8 cellular contexts compared by ENCODE assay signal in genomic region chr17:74210191-74211140, GRCh38. TPM values are rescaled to one million over a fixed set of nuclear protein-coding genes. Genes with fewer than 3 reads are reported as not detected.
DNase-seq lines count a peak whose midpoint lies in the region; ATAC-seq and TF ChIP-seq lines count a peak whose summit lies in the region.

No MANE protein-coding gene starts in this region.

- H3K4me3 ChIP-seq in mesenchymal stem cell (ENCODE audit: insufficient read depth in 1 of 2, low read depth in 1 of 2, low read length in 2 of 2) = no peak overlapping the region

- no peak overlapping the region for H3K14ac ChIP-seq in mesenchymal stem cell (ENCODE audit: low read length in 2 of 2)

- H2AFZ ChIP-seq in mesenchymal stem cell (ENCODE audit: low read depth, low read length) = no peak overlapping the region

- no peak overlapping the region for H4K8ac ChIP-seq in mesenchymal stem cell (ENCODE audit: low read length)

- no peak overlapping the region for H3K4ac ChIP-seq in mesenchymal stem cell (ENCODE audit: low read depth in 1 of 2, low read length in 2 of 2)

- H3K4me1 ChIP-seq in mesenchymal stem cell (ENCODE audit: control insufficient read depth, insufficient read depth, low read depth, low read length) = peaks cover 47% of the 10 kb centered on the region

- no peak overlapping the region for H3K18ac ChIP-seq in mesenchymal stem cell (ENCODE audit: low read depth in 1 of 2, low read length in 2 of 2)

- H4K91ac ChIP-seq in mesenchymal stem cell (ENCODE audit: low read length) = no peak overlapping the region

- H3K9me3 ChIP-seq in mesenchymal stem cell (ENCODE audit: control insufficient read depth, low read length) = no peaks in the 10 kb centered on the region

- DNase-seq in Ammon's horn (ENCODE audit: low spot score) (peak; percentile 87), NCI-H69 (lab: John Stamatoyannopoulos, UW) (peak; percentile 67), mesenchymal stem cell (peak; percentile 78)
- peak; percentile 40 to 73 for DNase-seq in activated CD8-positive, alpha-beta memory T cell treated with anti-CD3 and anti-CD28 coated beads for 1 hour (ENCODE audit: extremely low read depth in 1 of 2, low read depth in 1 of 2)
- DNase-seq in effector CD4-positive, alpha-beta T cell = peak; percentile 74
- DNase-seq in stimulated activated CD8-positive, alpha-beta memory T cell treated with anti-CD3 and anti-CD28 coated beads, Interleukin-15, amount 100 ng/mL, for 48 hours (ENCODE audit: low read depth in 2 of 2) = peak; percentile 52 to 58

- no peak for ATAC-seq in HG02763 (IDR thresholded peaks at IDR 0.05; ENCODE audit: unreplicated experiment)

- peak overlapping the region; percentile 91 for H3K9ac ChIP-seq in mesenchymal stem cell (ENCODE audit: low read length)

- 50% methylated on average over 17 of the region's 18 CpGs for WGBS in mesenchymal stem cell

- no peak overlapping the region for H3K4me2 ChIP-seq in mesenchymal stem cell (ENCODE audit: low read length, poor library complexity, severe bottlenecking)

- no peak overlapping the region for H2BK120ac ChIP-seq in mesenchymal stem cell (ENCODE audit: low read depth, low read length)

- no peak overlapping the region for H3K23ac ChIP-seq in mesenchymal stem cell (ENCODE audit: low read length in 2 of 2)

- H3K36me3 ChIP-seq in mesenchymal stem cell (ENCODE audit: control insufficient read depth in 1 of 2, insufficient read depth in 2 of 2, low read depth in 1 of 2, low read length in 2 of 2) = peaks cover 37 to 52% of the 10 kb centered on the region in 2 experiments

- peak; percentile 15 for TF ChIP-seq POLR2A in GM19193 (IDR thresholded peaks at IDR 0.05; ENCODE audit: extremely low read depth, insufficient read depth, insufficient read length)

- peak overlapping the region; percentile 10 for H2AK5ac ChIP-seq in mesenchymal stem cell (ENCODE audit: low read length, severe bottlenecking)

- H3K27me3 ChIP-seq in mesenchymal stem cell (ENCODE audit: control insufficient read depth in 1 of 2, insufficient read depth in 1 of 2, low read length in 2 of 2) = peaks cover 6 to 25% of the 10 kb centered on the region in 2 experiments

- no peak overlapping the region for H2BK5ac ChIP-seq in mesenchymal stem cell (ENCODE audit: low read depth, low read length, poor library complexity, severe bottlenecking)

- peaks cover 6% of the 10 kb centered on the region for H3K79me1 ChIP-seq in mesenchymal stem cell (replicated peaks; ENCODE audit: low read length, poor library complexity, severe bottlenecking)

- H2BK12ac ChIP-seq in mesenchymal stem cell (ENCODE audit: low read length in 2 of 2) = no peak overlapping the region

- peak overlapping the region; percentile 40 for H3K27ac ChIP-seq in mesenchymal stem cell (ENCODE audit: low read length, poor library complexity, severe bottlenecking)

- no peak overlapping the region for H2BK15ac ChIP-seq in mesenchymal stem cell (ENCODE audit: low read depth, poor library complexity, severe bottlenecking)

RNA-seq across cellular contexts. Expression of gene TTYH2, which starts 2.9 kb away (rescaled TPM):
- 2.0 TPM for polyA plus RNA-seq in mesenchymal stem cell (2013, experiment 1 of 2)
- polyA plus RNA-seq in mesenchymal stem cell (2013, experiment 2 of 2) = 2.7 TPM

RNA-seq across cellular contexts. Expression of gene RPL38, which starts 7.0 kb away (rescaled TPM):
- 3,306 TPM for polyA plus RNA-seq in mesenchymal stem cell (2013, experiment 1 of 2)
- polyA plus RNA-seq in mesenchymal stem cell (2013, experiment 2 of 2) = 3,256 TPM
